8 cellular contexts compared by ENCODE assay signal in genomic region chr12:124912529-124913287, GRCh38. TPM values are rescaled to one million over a fixed set of nuclear protein-coding genes. Genes with fewer than 3 reads are reported as not detected.
DNase-seq lines count a peak whose midpoint lies in the region; TF ChIP-seq lines count a peak whose summit lies in the region.
"Not testable (repeated sequence)": the region's sequence is repeated elsewhere in the genome, so short reads cannot be mapped to it uniquely, and the experiment has no call there.

No MANE protein-coding gene starts in this region.

- peaks cover 48% of the 10 kb centered on the region for H3K4me1 Mint-ChIP-seq in activated T-helper 2 cell treated with anti-CD3 and anti-CD28 coated beads, Interferon-gamma antibody, Interleukin-2, Interleukin-4, amounts not matched to agents 10 μg/mL and 5 μg/mL and 100 μg/mL, durations not matched to agents 14 hours and 24 hours and 36 hours (ENCODE audit: low read depth)
- H3K4me1 Mint-ChIP-seq in chondrocyte (ENCODE audit: low read depth) (peaks cover 65% of the 10 kb centered on the region), mesothelial cell of epicardium (peaks cover 61% of the 10 kb centered on the region)

- H3K27ac Mint-ChIP-seq in activated T-helper 2 cell treated with anti-CD3 and anti-CD28 coated beads, Interferon-gamma antibody, Interleukin-2, Interleukin-4, amounts not matched to agents 10 μg/mL and 5 μg/mL and 100 μg/mL, durations not matched to agents 14 hours and 24 hours and 36 hours = not testable (repeated sequence)
- H3K27ac Mint-ChIP-seq in chondrocyte (ENCODE audit: unreplicated experiment) (peak overlapping the region; percentile 100), mesothelial cell of epicardium (peak overlapping the region; percentile 100)

- not testable (repeated sequence) for H3K27ac ChIP-seq in PC-9
- H3K27ac ChIP-seq in vagina = peak overlapping the region; percentile 100

- H3K36me3 ChIP-seq in PC-9 (ENCODE audit: low read depth) = peaks cover 19% of the 10 kb centered on the region
- peaks cover 0 to 26% of the 10 kb centered on the region in 2 donors for H3K36me3 ChIP-seq in vagina

- H3K9me3 Mint-ChIP-seq in activated T-helper 2 cell treated with anti-CD3 and anti-CD28 coated beads, Interferon-gamma antibody, Interleukin-2, Interleukin-4, amounts not matched to agents 10 μg/mL and 5 μg/mL and 100 μg/mL, durations not matched to agents 14 hours and 24 hours and 36 hours; chondrocyte (ENCODE audit: low read depth); mesothelial cell of epicardium: not testable (repeated sequence)

- H3K27me3 ChIP-seq in PC-9 (ENCODE audit: insufficient read depth, low read depth); vagina: not testable (repeated sequence)

- H3K4me2 ChIP-seq in PC-9 = peak overlapping the region; percentile 95

- H3K27me3 Mint-ChIP-seq in activated T-helper 2 cell treated with anti-CD3 and anti-CD28 coated beads, Interferon-gamma antibody, Interleukin-2, Interleukin-4, amounts not matched to agents 10 μg/mL and 5 μg/mL and 100 μg/mL, durations not matched to agents 14 hours and 24 hours and 36 hours (ENCODE audit: low read depth); chondrocyte (ENCODE audit: low read depth); mesothelial cell of epicardium (ENCODE audit: low read depth): not testable (repeated sequence)

- BruUV-seq in PC-9 (replicated peaks; lab: Mats Ljungman, UMichigan) = not testable (repeated sequence)

- CTCF ChIA-PET in PC-9 (lab: Charles Lee) = not testable (repeated sequence)

- intact Hi-C loops in PC-9 (cut with micrococcal nuclease; ENCODE audit: unreplicated experiment) = loop anchor here (10.0 kb wide), 1 partner anchor 398 kb away; no protein-coding TSS in a partner anchor
- intact Hi-C loops in activated T-helper 2 cell treated with anti-CD3 and anti-CD28 coated beads, Interferon-gamma antibody, Interleukin-2, Interleukin-4, amounts not matched to agents 10 μg/mL and 5 μg/mL and 100 μg/mL, durations not matched to agents 14 hours and 24 hours and 36 hours (cut with micrococcal nuclease); vagina (cut with DNase I): not testable (repeated sequence)

- H4K20me1 ChIP-seq in PC-9 (ENCODE audit: insufficient read depth) = peaks cover 32% of the 10 kb centered on the region

- TF ChIP-seq POLR2A in vagina (IDR thresholded peaks at IDR 0.05) = not testable (repeated sequence)

- H3K4me3 Mint-ChIP-seq in activated T-helper 2 cell treated with anti-CD3 and anti-CD28 coated beads, Interferon-gamma antibody, Interleukin-2, Interleukin-4, amounts not matched to agents 10 μg/mL and 5 μg/mL and 100 μg/mL, durations not matched to agents 14 hours and 24 hours and 36 hours (ENCODE audit: low read depth) = peak overlapping the region; percentile 93
- H3K4me3 Mint-ChIP-seq in chondrocyte (ENCODE audit: unreplicated experiment) (peak overlapping the region; percentile 99), mesothelial cell of epicardium (peak overlapping the region; percentile 99)

- H3K9me3 ChIP-seq in PC-9 (ENCODE audit: insufficient read depth, low read depth); vagina: not testable (repeated sequence)

- H2AFZ ChIP-seq in PC-9 = not testable (repeated sequence)

- H3K79me2 ChIP-seq in PC-9 (ENCODE audit: low read depth) = peaks cover 58% of the 10 kb centered on the region

- peaks cover 41% of the 10 kb centered on the region for H3K36me3 Mint-ChIP-seq in activated T-helper 2 cell treated with anti-CD3 and anti-CD28 coated beads, Interferon-gamma antibody, Interleukin-2, Interleukin-4, amounts not matched to agents 10 μg/mL and 5 μg/mL and 100 μg/mL, durations not matched to agents 14 hours and 24 hours and 36 hours (ENCODE audit: low read depth)
- H3K36me3 Mint-ChIP-seq in chondrocyte (ENCODE audit: low read depth) = peaks cover 36% of the 10 kb centered on the region
- peaks cover 32% of the 10 kb centered on the region for H3K36me3 Mint-ChIP-seq in mesothelial cell of epicardium

- not testable (repeated sequence) for DNase-seq in PC-9; activated T-helper 2 cell treated with anti-CD3 and anti-CD28 coated beads, Interferon-gamma antibody, Interleukin-2, Interleukin-4, amounts not matched to agents 10 μg/mL and 5 μg/mL and 100 μg/mL, durations not matched to agents 14 hours and 24 hours and 36 hours (ENCODE audit: low spot score); chondrocyte (ENCODE audit: low spot score); foreskin fibroblast; mesothelial cell of epicardium (ENCODE audit: low spot score in 2 of 2, unreplicated experiment in 2 of 2); retinal pigment epithelial cell (ENCODE audit: low read depth); vagina (ENCODE audit: extremely low spot score in 2 of 2)

- H3F3A ChIP-seq in PC-9 (ENCODE audit: insufficient read depth, low read depth) = peaks cover 67% of the 10 kb centered on the region

- H3K9me2 ChIP-seq in PC-9 (ENCODE audit: insufficient read depth) = not testable (repeated sequence)

- POLR2A ChIA-PET in PC-9 (lab: Charles Lee; ENCODE audit: unreplicated experiment) = interaction anchor here (0.6 kb wide), 1 partner anchor 49 kb away, joined by 3 read pairs; no protein-coding TSS in a partner anchor

- H3K4me3 ChIP-seq in GM08714 (ENCODE audit: low read length) = peak overlapping the region; percentile 91; the same call in 1 of the 2 replicates
- peak overlapping the region; percentile 100; the same call in 1 of the 2 replicates for H3K4me3 ChIP-seq in PC-9
- H3K4me3 ChIP-seq in foreskin fibroblast (ENCODE audit: low read depth in 1 of 2, low read length in 2 of 2) = peak overlapping the region; percentile 80 to 97
- peak overlapping the region; percentile 97 for H3K4me3 ChIP-seq in retinal pigment epithelial cell (ENCODE audit: low read length)
- peak overlapping the region; percentile 78 to 98 for H3K4me3 ChIP-seq in vagina

- peaks cover 35% of the 10 kb centered on the region for H3K4me1 ChIP-seq in PC-9 (replicated peaks; ENCODE audit: insufficient read depth)
- H3K4me1 ChIP-seq in vagina = peaks cover 54% of the 10 kb centered on the region

- TF ChIP-seq CTCF in PC-9 (conservative IDR thresholded peaks at IDR 0.05); chondrocyte (IDR thresholded peaks at IDR 0.05); foreskin fibroblast (IDR thresholded peaks at IDR 0.05; ENCODE audit: low read depth, low read length); mesothelial cell of epicardium (IDR thresholded peaks at IDR 0.05; ENCODE audit: unreplicated experiment); retinal pigment epithelial cell (conservative IDR thresholded peaks at IDR 0.05; ENCODE audit: low read depth, low read length); vagina (IDR thresholded peaks at IDR 0.05): not testable (repeated sequence)

RNA-seq across cellular contexts. Expression of gene UBC, which starts 1.7 kb away (rescaled TPM):
- total RNA-seq in PC-9 (2021) (748 and 783 TPM in 2 replicates), chondrocyte (987 to 1,235 TPM (median 1,212 TPM) in 3 replicates), mesothelial cell of epicardium (718 to 741 TPM (median 720 TPM) in 3 replicates), vagina (2,671 TPM)
- 831 and 874 TPM in 2 replicates for total RNA-seq in activated T-helper 2 cell treated with anti-CD3 and anti-CD28 coated beads, Interferon-gamma antibody, Interleukin-2, Interleukin-4, amounts not matched to agents 10 μg/mL and 5 μg/mL and 100 μg/mL, durations not matched to agents 14 hours and 24 hours and 36 hours

RNA-seq across cellular contexts. Expression of gene SCARB1, which starts 49.0 kb away (rescaled TPM):
- total RNA-seq in PC-9 (2021) (43.0 and 49.6 TPM in 2 replicates), chondrocyte (20.1 to 30.0 TPM (median 20.4 TPM) in 3 replicates), mesothelial cell of epicardium (40.2 to 43.3 TPM (median 40.4 TPM) in 3 replicates), vagina (20.6 TPM)
- 25.8 and 27.1 TPM in 2 replicates for total RNA-seq in activated T-helper 2 cell treated with anti-CD3 and anti-CD28 coated beads, Interferon-gamma antibody, Interleukin-2, Interleukin-4, amounts not matched to agents 10 μg/mL and 5 μg/mL and 100 μg/mL, durations not matched to agents 14 hours and 24 hours and 36 hours
